ENCODE assay signal across 2 cellular contexts in genomic region chr18:7617738-7618422, GRCh38.
TF ChIP-seq lines count a peak whose summit lies in the region.

No MANE protein-coding gene starts in this region.

TF ChIP-seq in liver, 16 proteins besides CTCF, POLR2A, EP300 and RAD21 (continued from another document):
- TF ChIP-seq, protein P1, sequence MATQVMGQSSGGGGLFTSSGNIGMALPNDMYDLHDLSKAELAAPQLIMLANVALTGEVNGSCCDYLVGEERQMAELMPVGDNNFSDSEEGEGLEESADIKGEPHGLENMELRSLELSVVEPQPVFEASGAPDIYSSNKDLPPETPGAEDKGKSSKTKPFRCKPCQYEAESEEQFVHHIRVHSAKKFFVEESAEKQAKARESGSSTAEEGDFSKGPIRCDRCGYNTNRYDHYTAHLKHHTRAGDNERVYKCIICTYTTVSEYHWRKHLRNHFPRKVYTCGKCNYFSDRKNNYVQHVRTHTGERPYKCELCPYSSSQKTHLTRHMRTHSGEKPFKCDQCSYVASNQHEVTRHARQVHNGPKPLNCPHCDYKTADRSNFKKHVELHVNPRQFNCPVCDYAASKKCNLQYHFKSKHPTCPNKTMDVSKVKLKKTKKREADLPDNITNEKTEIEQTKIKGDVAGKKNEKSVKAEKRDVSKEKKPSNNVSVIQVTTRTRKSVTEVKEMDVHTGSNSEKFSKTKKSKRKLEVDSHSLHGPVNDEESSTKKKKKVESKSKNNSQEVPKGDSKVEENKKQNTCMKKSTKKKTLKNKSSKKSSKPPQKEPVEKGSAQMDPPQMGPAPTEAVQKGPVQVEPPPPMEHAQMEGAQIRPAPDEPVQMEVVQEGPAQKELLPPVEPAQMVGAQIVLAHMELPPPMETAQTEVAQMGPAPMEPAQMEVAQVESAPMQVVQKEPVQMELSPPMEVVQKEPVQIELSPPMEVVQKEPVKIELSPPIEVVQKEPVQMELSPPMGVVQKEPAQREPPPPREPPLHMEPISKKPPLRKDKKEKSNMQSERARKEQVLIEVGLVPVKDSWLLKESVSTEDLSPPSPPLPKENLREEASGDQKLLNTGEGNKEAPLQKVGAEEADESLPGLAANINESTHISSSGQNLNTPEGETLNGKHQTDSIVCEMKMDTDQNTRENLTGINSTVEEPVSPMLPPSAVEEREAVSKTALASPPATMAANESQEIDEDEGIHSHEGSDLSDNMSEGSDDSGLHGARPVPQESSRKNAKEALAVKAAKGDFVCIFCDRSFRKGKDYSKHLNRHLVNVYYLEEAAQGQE (IDR thresholded peaks at IDR 0.05) = no peak
- no peak for TF ChIP-seq EGR1 (IDR thresholded peaks at IDR 0.05; ENCODE audit: low read depth in 2 of 2)
- no peak for TF ChIP-seq HNF4G (IDR thresholded peaks at IDR 0.05)
- TF ChIP-seq, protein P2, sequence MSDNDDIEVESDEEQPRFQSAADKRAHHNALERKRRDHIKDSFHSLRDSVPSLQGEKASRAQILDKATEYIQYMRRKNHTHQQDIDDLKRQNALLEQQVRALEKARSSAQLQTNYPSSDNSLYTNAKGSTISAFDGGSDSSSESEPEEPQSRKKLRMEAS (IDR thresholded peaks at IDR 0.05) = no peak
- no peak for TF ChIP-seq GABPA (IDR thresholded peaks at IDR 0.05 in 1 of 2, conservative IDR thresholded peaks at IDR 0.05 in 1 of 2)
- no peak for TF ChIP-seq FOXA2 (IDR thresholded peaks at IDR 0.05)
- no peak for TF ChIP-seq TAF1 (conservative IDR thresholded peaks at IDR 0.05)
- TF ChIP-seq, protein P3, sequence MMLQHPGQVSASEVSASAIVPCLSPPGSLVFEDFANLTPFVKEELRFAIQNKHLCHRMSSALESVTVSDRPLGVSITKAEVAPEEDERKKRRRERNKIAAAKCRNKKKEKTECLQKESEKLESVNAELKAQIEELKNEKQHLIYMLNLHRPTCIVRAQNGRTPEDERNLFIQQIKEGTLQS (IDR thresholded peaks at IDR 0.05) = no peak
- TF ChIP-seq RXRA (IDR thresholded peaks at IDR 0.05) = peak in 1 of 2 donors; percentile 33
- no peak for TF ChIP-seq FOXA1 (IDR thresholded peaks at IDR 0.05)
- TF ChIP-seq HNF4A (conservative IDR thresholded peaks at IDR 0.05) = peak; percentile 64 to 85
- no peak for TF ChIP-seq YY1 (IDR thresholded peaks at IDR 0.05)
- peak; percentile 61 for TF ChIP-seq SP1 (IDR thresholded peaks at IDR 0.05)

TF ChIP-seq in HepG2, 621 proteins besides CTCF, POLR2A, EP300 and RAD21 (continued from another document):
- TF ChIP-seq, protein P4, sequence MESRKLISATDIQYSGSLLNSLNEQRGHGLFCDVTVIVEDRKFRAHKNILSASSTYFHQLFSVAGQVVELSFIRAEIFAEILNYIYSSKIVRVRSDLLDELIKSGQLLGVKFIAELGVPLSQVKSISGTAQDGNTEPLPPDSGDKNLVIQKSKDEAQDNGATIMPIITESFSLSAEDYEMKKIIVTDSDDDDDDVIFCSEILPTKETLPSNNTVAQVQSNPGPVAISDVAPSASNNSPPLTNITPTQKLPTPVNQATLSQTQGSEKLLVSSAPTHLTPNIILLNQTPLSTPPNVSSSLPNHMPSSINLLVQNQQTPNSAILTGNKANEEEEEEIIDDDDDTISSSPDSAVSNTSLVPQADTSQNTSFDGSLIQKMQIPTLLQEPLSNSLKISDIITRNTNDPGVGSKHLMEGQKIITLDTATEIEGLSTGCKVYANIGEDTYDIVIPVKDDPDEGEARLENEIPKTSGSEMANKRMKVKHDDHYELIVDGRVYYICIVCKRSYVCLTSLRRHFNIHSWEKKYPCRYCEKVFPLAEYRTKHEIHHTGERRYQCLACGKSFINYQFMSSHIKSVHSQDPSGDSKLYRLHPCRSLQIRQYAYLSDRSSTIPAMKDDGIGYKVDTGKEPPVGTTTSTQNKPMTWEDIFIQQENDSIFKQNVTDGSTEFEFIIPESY (CRISPR knock-in tag; IDR thresholded peaks at IDR 0.05) = no peak
- TF ChIP-seq ZNF569 (CRISPR knock-in tag; IDR thresholded peaks at IDR 0.05; ENCODE audit: borderline replicate concordance) (no peak), ZNF138 (CRISPR knock-in tag; IDR thresholded peaks at IDR 0.05; ENCODE audit: low read depth) (no peak), ZSCAN22 (CRISPR knock-in tag; IDR thresholded peaks at IDR 0.05) (no peak), RARG (CRISPR knock-in tag; IDR thresholded peaks at IDR 0.05; ENCODE audit: low read depth) (no peak), ZNF496 (CRISPR knock-in tag; IDR thresholded peaks at IDR 0.05; ENCODE audit: insufficient replicate concordance) (no peak), ZNF746 (CRISPR knock-in tag; IDR thresholded peaks at IDR 0.05) (no peak), ZNF160 (CRISPR knock-in tag; IDR thresholded peaks at IDR 0.05) (no peak), JARID2 (CRISPR knock-in tag; IDR thresholded peaks at IDR 0.05; ENCODE audit: insufficient replicate concordance) (no peak)
TF ChIP-seq in HepG2: peak in this region for 0.
